In the genomic region with DNA sequence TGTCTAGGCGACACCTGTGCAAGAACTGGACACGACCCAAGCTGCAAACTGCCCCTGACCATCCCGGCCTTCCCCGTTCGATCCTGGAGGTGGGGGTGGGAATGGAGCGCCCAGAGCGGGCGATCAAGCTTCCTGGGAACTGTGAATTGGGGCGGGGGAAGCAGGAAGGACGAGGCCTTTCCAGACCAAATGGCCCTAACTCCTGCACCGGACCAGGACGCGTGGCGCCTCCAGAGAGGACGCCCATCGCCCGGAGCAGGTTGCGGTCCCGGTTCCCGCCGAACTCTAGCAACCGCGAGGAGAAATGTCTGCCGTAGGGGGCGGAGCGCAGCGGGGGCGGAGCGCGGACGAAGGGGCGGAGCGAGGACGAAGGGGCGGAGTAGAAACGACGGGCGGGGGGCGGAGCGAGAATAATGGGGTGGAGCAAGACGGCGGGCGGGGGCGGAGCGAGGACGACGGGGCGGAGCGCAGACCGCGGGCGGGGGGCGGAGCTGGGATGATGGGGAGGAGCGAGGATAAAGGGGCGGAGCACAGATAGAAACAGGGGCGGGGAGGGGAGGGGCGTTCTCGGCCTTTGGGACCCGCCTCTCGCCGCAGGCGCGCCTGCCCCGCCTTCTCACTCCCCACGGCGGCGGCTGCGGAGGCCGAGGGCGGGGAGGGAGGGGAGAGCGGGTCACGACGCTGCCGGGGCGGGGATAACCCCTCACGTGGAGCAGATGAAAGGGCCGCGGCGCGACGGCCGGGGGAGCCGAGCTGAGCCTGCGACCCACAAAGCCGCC, we compare ENCODE assay signal across 1 cellular context.
TF ChIP-seq lines count a peak whose summit lies in the region.

A gene (plus strand): TSS at position 695 of the 779 bp plus-strand sequence. CDS start 195 bp downstream, outside the sequence.

TF ChIP-seq in HepG2, 621 proteins besides CTCF, POLR2A, EP300 and RAD21 (continued from another document and continues in another):
- TF ChIP-seq, protein P1, sequence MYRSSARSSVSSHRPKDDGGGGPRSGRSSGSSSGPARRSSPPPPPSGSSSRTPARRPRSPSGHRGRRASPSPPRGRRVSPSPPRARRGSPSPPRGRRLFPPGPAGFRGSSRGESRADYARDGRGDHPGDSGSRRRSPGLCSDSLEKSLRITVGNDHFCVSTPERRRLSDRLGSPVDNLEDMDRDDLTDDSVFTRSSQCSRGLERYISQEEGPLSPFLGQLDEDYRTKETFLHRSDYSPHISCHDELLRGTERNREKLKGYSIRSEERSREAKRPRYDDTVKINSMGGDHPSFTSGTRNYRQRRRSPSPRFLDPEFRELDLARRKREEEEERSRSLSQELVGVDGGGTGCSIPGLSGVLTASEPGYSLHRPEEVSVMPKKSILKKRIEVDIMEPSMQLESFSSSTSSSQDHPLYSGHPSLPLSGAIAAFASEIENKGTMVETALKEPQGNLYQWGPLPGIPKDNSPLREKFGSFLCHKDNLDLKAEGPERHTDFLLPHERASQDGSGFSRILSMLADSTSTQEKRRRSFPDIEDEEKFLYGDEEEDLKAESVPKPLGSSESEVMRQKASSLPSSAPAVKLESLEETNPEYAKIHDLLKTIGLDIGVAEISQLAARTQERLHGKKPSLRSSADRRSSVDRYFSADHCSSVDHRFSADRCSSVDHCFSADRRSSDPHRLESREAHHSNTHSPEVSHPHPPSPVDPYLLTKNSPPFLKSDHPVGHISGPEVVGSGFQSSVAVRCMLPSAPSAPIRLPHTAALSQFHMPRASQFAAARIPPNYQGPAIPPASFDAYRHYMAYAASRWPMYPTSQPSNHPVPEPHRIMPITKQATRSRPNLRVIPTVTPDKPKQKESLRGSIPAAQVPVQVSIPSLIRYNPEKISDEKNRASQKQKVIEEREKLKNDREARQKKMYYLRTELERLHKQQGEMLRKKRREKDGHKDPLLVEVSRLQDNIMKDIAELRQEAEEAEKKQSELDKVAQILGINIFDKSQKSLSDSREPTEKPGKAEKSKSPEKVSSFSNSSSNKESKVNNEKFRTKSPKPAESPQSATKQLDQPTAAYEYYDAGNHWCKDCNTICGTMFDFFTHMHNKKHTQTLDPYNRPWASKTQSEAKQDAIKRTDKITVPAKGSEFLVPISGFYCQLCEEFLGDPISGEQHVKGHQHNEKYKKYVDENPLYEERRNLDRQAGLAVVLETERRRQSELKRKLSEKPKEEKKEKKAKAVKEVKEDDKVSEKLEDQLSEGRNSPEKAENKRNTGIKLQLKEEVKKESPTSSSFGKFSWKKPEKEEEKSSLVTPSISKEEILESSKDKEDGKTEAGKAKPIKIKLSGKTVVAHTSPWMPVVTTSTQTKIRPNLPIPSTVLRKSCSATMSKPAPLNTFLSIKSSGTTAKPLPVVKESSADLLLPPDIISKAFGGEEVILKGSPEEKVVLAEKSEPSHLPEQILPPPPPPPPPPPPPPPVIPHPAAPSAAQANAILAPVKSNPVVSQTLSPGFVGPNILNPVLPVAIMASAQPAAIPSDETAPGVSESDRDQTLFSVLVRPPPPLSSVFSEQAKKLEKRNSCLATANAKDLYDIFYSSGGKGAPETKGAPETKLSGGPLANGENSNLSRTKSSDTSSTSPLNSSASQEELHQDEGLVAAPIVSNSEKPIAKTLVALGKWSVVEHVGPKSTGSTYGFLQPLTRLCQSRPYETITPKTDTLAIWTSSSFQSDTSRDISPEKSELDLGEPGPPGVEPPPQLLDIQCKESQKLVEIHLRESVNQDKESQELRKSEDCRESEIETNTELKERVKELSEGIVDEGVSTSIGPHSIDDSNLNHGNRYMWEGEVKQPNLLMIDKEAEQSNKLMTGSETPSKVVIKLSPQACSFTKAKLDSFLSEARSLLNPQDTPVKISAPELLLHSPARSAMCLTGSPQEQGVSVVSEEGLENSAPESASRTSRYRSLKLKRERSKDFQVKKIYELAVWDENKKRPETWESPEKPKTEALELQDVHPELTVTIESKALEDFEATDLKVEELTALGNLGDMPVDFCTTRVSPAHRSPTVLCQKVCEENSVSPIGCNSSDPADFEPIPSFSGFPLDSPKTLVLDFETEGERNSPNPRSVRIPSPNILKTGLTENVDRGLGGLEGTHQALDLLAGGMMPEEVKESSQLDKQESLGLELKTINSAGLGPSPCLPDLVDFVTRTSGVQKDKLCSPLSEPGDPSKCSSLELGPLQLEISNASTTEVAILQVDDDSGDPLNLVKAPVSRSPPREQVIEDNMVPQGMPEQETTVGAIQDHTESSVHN (CRISPR knock-in tag; IDR thresholded peaks at IDR 0.05) = no peak
- TF ChIP-seq RBM39 (IDR thresholded peaks at IDR 0.05; ENCODE audit: low read depth, low read length, poor library complexity, severe bottlenecking) = peak; percentile 52
- TF ChIP-seq ZNF577 (CRISPR knock-in tag; IDR thresholded peaks at IDR 0.05; ENCODE audit: borderline replicate concordance, low read depth) = no peak
- peak; percentile 91; the same call in 1 of the 2 replicates for TF ChIP-seq NRL (CRISPR knock-in tag; IDR thresholded peaks at IDR 0.05; ENCODE audit: borderline replicate concordance)
- no peak for TF ChIP-seq ZSCAN22 (CRISPR knock-in tag; IDR thresholded peaks at IDR 0.05)
- no peak for TF ChIP-seq SCMH1 (CRISPR knock-in tag; IDR thresholded peaks at IDR 0.05; ENCODE audit: borderline replicate concordance)
- TF ChIP-seq ZNF883 (CRISPR knock-in tag; IDR thresholded peaks at IDR 0.05; ENCODE audit: not compliant biosample characterization) = no peak
- TF ChIP-seq FOXC1 (CRISPR knock-in tag; IDR thresholded peaks at IDR 0.05; ENCODE audit: borderline replicate concordance) = peak; percentile 74; the same call in 1 of the 2 replicates
- no peak for TF ChIP-seq AGO1 (IDR thresholded peaks at IDR 0.05; ENCODE audit: low read depth, low read length, poor library complexity, severe bottlenecking)
- no peak for TF ChIP-seq HNF4A (CRISPR knock-in tag; IDR thresholded peaks at IDR 0.05)
- TF ChIP-seq ZMAT3 (CRISPR knock-in tag; conservative IDR thresholded peaks at IDR 0.05) = no peak
- TF ChIP-seq HDAC6 (IDR thresholded peaks at IDR 0.05; ENCODE audit: low read depth, low read length) = no peak
- peak; percentile 30 for TF ChIP-seq JARID2 (CRISPR knock-in tag; IDR thresholded peaks at IDR 0.05; ENCODE audit: insufficient replicate concordance)
- no peak; the same call in 1 of the 2 replicates for TF ChIP-seq ZNF160 (CRISPR knock-in tag; IDR thresholded peaks at IDR 0.05)
- TF ChIP-seq ZNF841 (CRISPR knock-in tag; IDR thresholded peaks at IDR 0.05; ENCODE audit: borderline replicate concordance) = no peak
- no peak for TF ChIP-seq ZNF766 (CRISPR knock-in tag; IDR thresholded peaks at IDR 0.05; ENCODE audit: borderline replicate concordance)
- TF ChIP-seq FOSL1 (CRISPR knock-in tag; IDR thresholded peaks at IDR 0.05; ENCODE audit: borderline replicate concordance) = no peak
- peak; percentile 77 for TF ChIP-seq ISL2 (CRISPR knock-in tag; IDR thresholded peaks at IDR 0.05)
- no peak for TF ChIP-seq ZNF205 (CRISPR knock-in tag; IDR thresholded peaks at IDR 0.05)
- TF ChIP-seq ZNF761 (CRISPR knock-in tag; conservative IDR thresholded peaks at IDR 0.05) = 0 out of 2 replicates have a peak, but pooled peaks have one; percentile 24
- no peak for TF ChIP-seq REL (CRISPR knock-in tag; conservative IDR thresholded peaks at IDR 0.05)
- no peak for TF ChIP-seq ZNF253 (CRISPR knock-in tag; IDR thresholded peaks at IDR 0.05; ENCODE audit: borderline replicate concordance)
- TF ChIP-seq POLR2AphosphoS5 (IDR thresholded peaks at IDR 0.05; ENCODE audit: low read depth, low read length) = peak; percentile 85
- no peak for TF ChIP-seq ATAD3A (CRISPR knock-in tag; IDR thresholded peaks at IDR 0.05)
- no peak for TF ChIP-seq POLR2AphosphoS2 (IDR thresholded peaks at IDR 0.05; ENCODE audit: low read depth, low read length)
- TF ChIP-seq IRX3 (CRISPR knock-in tag; IDR thresholded peaks at IDR 0.05; ENCODE audit: borderline replicate concordance, low read depth) = no peak
- TF ChIP-seq ZNF446 (CRISPR knock-in tag; IDR thresholded peaks at IDR 0.05) = peak; percentile 66; the same call in 1 of the 2 replicates
- TF ChIP-seq, protein P2, sequence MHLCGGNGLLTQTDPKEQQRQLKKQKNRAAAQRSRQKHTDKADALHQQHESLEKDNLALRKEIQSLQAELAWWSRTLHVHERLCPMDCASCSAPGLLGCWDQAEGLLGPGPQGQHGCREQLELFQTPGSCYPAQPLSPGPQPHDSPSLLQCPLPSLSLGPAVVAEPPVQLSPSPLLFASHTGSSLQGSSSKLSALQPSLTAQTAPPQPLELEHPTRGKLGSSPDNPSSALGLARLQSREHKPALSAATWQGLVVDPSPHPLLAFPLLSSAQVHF (CRISPR knock-in tag; IDR thresholded peaks at IDR 0.05) = 0 out of 2 replicates have a peak, but pooled peaks have one; percentile 82
- TF ChIP-seq SOX6 (IDR thresholded peaks at IDR 0.05) = no peak
- TF ChIP-seq SOX6 (CRISPR knock-in tag; IDR thresholded peaks at IDR 0.05) = peak; percentile 56
- TF ChIP-seq ETV5 (CRISPR knock-in tag; IDR thresholded peaks at IDR 0.05; ENCODE audit: borderline replicate concordance) = peak; percentile 73
- TF ChIP-seq DR1 (CRISPR knock-in tag; IDR thresholded peaks at IDR 0.05) = no peak
- TF ChIP-seq, protein P3, sequence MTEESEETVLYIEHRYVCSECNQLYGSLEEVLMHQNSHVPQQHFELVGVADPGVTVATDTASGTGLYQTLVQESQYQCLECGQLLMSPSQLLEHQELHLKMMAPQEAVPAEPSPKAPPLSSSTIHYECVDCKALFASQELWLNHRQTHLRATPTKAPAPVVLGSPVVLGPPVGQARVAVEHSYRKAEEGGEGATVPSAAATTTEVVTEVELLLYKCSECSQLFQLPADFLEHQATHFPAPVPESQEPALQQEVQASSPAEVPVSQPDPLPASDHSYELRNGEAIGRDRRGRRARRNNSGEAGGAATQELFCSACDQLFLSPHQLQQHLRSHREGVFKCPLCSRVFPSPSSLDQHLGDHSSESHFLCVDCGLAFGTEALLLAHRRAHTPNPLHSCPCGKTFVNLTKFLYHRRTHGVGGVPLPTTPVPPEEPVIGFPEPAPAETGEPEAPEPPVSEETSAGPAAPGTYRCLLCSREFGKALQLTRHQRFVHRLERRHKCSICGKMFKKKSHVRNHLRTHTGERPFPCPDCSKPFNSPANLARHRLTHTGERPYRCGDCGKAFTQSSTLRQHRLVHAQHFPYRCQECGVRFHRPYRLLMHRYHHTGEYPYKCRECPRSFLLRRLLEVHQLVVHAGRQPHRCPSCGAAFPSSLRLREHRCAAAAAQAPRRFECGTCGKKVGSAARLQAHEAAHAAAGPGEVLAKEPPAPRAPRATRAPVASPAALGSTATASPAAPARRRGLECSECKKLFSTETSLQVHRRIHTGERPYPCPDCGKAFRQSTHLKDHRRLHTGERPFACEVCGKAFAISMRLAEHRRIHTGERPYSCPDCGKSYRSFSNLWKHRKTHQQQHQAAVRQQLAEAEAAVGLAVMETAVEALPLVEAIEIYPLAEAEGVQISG (CRISPR knock-in tag; IDR thresholded peaks at IDR 0.05) = peak; percentile 50
- no peak for TF ChIP-seq SALL2 (CRISPR knock-in tag; IDR thresholded peaks at IDR 0.05)
- no peak for TF ChIP-seq SOX13 (IDR thresholded peaks at IDR 0.05)
- TF ChIP-seq SOX13 (CRISPR knock-in tag; conservative IDR thresholded peaks at IDR 0.05 in 1 of 2, IDR thresholded peaks at IDR 0.05 in 1 of 2) = peak in 1 of 2 experiments; percentile 77; a peak in 2 of 4 replicates
- TF ChIP-seq, protein P4, sequence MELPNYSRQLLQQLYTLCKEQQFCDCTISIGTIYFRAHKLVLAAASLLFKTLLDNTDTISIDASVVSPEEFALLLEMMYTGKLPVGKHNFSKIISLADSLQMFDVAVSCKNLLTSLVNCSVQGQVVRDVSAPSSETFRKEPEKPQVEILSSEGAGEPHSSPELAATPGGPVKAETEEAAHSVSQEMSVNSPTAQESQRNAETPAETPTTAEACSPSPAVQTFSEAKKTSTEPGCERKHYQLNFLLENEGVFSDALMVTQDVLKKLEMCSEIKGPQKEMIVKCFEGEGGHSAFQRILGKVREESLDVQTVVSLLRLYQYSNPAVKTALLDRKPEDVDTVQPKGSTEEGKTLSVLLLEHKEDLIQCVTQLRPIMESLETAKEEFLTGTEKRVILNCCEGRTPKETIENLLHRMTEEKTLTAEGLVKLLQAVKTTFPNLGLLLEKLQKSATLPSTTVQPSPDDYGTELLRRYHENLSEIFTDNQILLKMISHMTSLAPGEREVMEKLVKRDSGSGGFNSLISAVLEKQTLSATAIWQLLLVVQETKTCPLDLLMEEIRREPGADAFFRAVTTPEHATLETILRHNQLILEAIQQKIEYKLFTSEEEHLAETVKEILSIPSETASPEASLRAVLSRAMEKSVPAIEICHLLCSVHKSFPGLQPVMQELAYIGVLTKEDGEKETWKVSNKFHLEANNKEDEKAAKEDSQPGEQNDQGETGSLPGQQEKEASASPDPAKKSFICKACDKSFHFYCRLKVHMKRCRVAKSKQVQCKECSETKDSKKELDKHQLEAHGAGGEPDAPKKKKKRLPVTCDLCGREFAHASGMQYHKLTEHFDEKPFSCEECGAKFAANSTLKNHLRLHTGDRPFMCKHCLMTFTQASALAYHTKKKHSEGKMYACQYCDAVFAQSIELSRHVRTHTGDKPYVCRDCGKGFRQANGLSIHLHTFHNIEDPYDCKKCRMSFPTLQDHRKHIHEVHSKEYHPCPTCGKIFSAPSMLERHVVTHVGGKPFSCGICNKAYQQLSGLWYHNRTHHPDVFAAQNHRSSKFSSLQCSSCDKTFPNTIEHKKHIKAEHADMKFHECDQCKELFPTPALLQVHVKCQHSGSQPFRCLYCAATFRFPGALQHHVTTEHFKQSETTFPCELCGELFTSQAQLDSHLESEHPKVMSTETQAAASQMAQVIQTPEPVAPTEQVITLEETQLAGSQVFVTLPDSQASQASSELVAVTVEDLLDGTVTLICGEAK (IDR thresholded peaks at IDR 0.05) = no peak
- TF ChIP-seq, protein P4 (CRISPR knock-in tag; IDR thresholded peaks at IDR 0.05) = peak; percentile 48; the same call in 1 of the 2 replicates
- no peak for TF ChIP-seq SRSF1 (optimal IDR thresholded peaks at IDR 0.05; ENCODE audit: low read depth, low read length)
- peak; percentile 31; the same call in 1 of the 2 replicates for TF ChIP-seq CREM (IDR thresholded peaks at IDR 0.05)
- TF ChIP-seq CREM (CRISPR knock-in tag; IDR thresholded peaks at IDR 0.05) = no peak
